ENCODE assay signal across 22 cellular contexts in the genomic region with DNA sequence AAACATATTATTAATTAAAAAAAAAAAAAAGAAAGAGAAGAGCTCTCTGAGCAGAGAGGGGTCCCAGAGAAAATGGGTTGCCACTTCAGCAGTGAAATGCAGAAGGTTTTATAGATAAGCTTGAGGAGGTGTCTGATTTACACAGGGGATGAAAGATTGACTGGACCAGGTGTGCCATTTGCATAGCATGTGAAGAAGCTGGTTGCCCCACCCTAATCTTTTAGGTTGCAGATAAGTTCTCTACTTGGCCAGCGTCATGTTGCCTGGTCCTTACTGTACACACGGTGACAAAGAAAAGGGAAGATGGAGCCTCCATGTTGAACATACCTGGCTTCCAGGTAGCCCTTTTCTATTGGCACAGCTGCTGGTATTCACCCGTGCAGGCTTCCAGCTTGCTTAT. TPM values are rescaled to one million over a fixed set of nuclear protein-coding genes. Genes with fewer than 3 reads are reported as not detected.
"Had no signal": no experiment of that assay in that cellular context is flagged by ENCODE, and none has a peak within 500 bp of the region (broad histone marks: within the 10 kb centered on the region; RNA-seq: fewer than 3 reads in every experiment).

No MANE protein-coding gene starts in this region.

- H3K36me3 ChIP-seq: colonic mucosa, esophagus muscularis mucosa, lower lobe of right lung, ovary, sigmoid colon, spleen, transverse colon, upper lobe of right lung, uterus had no signal

- ATAC-seq: left ventricle myocardium superior, natural killer cell, psoas muscle had no signal

- H3K9me3 ChIP-seq: colonic mucosa, esophagus muscularis mucosa, lower lobe of right lung, ovary, psoas muscle, sigmoid colon, transverse colon, upper lobe of right lung, uterus had no signal

- H3K27me3 ChIP-seq: colonic mucosa, esophagus muscularis mucosa, foreskin keratinocyte, ovary, sigmoid colon, spleen, transverse colon, upper lobe of right lung, uterus had no signal

- H3K4me1 ChIP-seq: colonic mucosa, esophagus muscularis mucosa, lower lobe of right lung, psoas muscle, sigmoid colon, upper lobe of right lung, uterus had no signal

- H3K27ac ChIP-seq: colonic mucosa, epithelial cell of prostate, esophagus muscularis mucosa, foreskin keratinocyte, lower lobe of right lung, ovary, psoas muscle, sigmoid colon, spleen, transverse colon, upper lobe of right lung, uterus had no signal

- DNase-seq: effector CD8-positive, alpha-beta T cell; immature natural killer cell; left ventricle myocardium superior; lower lobe of right lung; natural killer cell; occipital lobe; ovary; psoas muscle; right cardiac atrium; sigmoid colon; spleen; stimulated activated CD4-positive, alpha-beta T cell treated with anti-CD3 and anti-CD28 coated beads, Interleukin-4, amount 100 ng/mL, for 4 hours; upper lobe of right lung had no signal

- H3K4me3 ChIP-seq: colonic mucosa, esophagus muscularis mucosa, lower lobe of right lung, ovary, psoas muscle, sigmoid colon, spleen, transverse colon, upper lobe of right lung, uterus had no signal

RNA-seq across cellular contexts. Expression of a gene that starts 41.4 kb away (rescaled TPM):
- total RNA-seq: endodermal cell, fibroblast of lung, foreskin keratinocyte, renal cortical epithelial cell had no signal

RNA-seq across cellular contexts. Expression of a gene that starts 53.0 kb away (rescaled TPM):
- total RNA-seq: endodermal cell, fibroblast of lung, foreskin keratinocyte, renal cortical epithelial cell had no signal
